In genomic region chr1:152042030-152042429, GRCh38 we compare ENCODE assay signal across 26 cellular contexts. TPM values are rescaled to one million over a fixed set of nuclear protein-coding genes. Genes with fewer than 3 reads are reported as not detected.
DNase-seq lines count a peak whose midpoint lies in the region; ATAC-seq, FAIRE-seq and TF ChIP-seq lines count a peak whose summit lies in the region.
"Had no signal": no experiment of that assay in that cellular context is flagged by ENCODE, and none has a peak within 500 bp of the region (broad histone marks: within the 10 kb centered on the region; RNA-seq: fewer than 3 reads in every experiment).

No MANE protein-coding gene starts in this region.

- FAIRE-seq in H1 (lab: Jason Lieb, UNC) = no peak
- FAIRE-seq: A549, D721Med, GM12878, GM12892, GM18507 had no signal

- no peak overlapping the region for H3K4ac ChIP-seq in H1 (replicated peaks; ENCODE audit: insufficient read length, low read depth, low read length)

- no peak for TF ChIP-seq CTCF in DND-41 (IDR thresholded peaks at IDR 0.05; ENCODE audit: borderline replicate concordance, extremely low read depth, low read length, poor library complexity, severe bottlenecking)
- no peak for TF ChIP-seq CTCF in Loucy (conservative IDR thresholded peaks at IDR 0.05; ENCODE audit: low read length)
- TF ChIP-seq CTCF in H1 (IDR thresholded peaks at IDR 0.05; ENCODE audit: control extremely low read depth in 1 of 3, insufficient read depth in 1 of 3, low read depth in 1 of 3, low read length in 3 of 3) = no peak
- no peak for TF ChIP-seq CTCF in HFFc6 (IDR thresholded peaks at IDR 0.05)

- no peak overlapping the region for H3K4me2 ChIP-seq in DND-41 (ENCODE audit: insufficient read depth, low read length)
- no peak overlapping the region for H3K4me2 ChIP-seq in Loucy (ENCODE audit: low read depth, low read length, poor library complexity, severe bottlenecking)
- no peak overlapping the region for H3K4me2 ChIP-seq in H1 (ENCODE audit: insufficient read depth in 1 of 2, low read depth in 2 of 2, low read length in 2 of 2)
- H3K4me2 ChIP-seq: A549, BLaER1 had no signal

- H3K4me1 ChIP-seq in DND-41 (ENCODE audit: insufficient read depth, low read length) (peaks cover 21% of the 10 kb centered on the region), Loucy (ENCODE audit: insufficient read depth, low read length, poor library complexity, severe bottlenecking) (peaks cover 48% of the 10 kb centered on the region), H1 (replicated peaks in 1 of 4; ENCODE audit: control insufficient read depth in 3 of 4, insufficient read depth in 4 of 4, low read length in 3 of 4) (peaks cover 3 to 12% (median 4%) of the 10 kb centered on the region in 4 experiments; a peak in 6 of 7 replicates)

- peak overlapping the region; percentile 78; the same call in 1 of the 2 replicates for H2BK15ac ChIP-seq in H1 (ENCODE audit: low read length)

- no peak overlapping the region for H2AFZ ChIP-seq in DND-41 (ENCODE audit: low read depth, low read length)
- H2AFZ ChIP-seq in Loucy (ENCODE audit: low read length) = 0 out of 2 replicates have a peak overlapping the region, but pooled peaks have one; percentile 10
- H2AFZ ChIP-seq in H1 (ENCODE audit: low read length) = no peak overlapping the region

- H3K79me1 ChIP-seq in H1 (ENCODE audit: low read depth, low read length) = no peaks in the 10 kb centered on the region

- peak overlapping the region; percentile 92; the same call in 1 of the 2 replicates for H2AK5ac ChIP-seq in H1 (ENCODE audit: low read depth, low read length)

- TF ChIP-seq RAD21 in H1 (IDR thresholded peaks at IDR 0.05 in 1 of 2, conservative IDR thresholded peaks at IDR 0.05 in 1 of 2; ENCODE audit: low read depth in 2 of 2, low read length in 2 of 2) = no peak

- H3K9me3 ChIP-seq in DND-41 (ENCODE audit: insufficient read depth, low read length, severe bottlenecking) (no peaks in the 10 kb centered on the region), Loucy (ENCODE audit: insufficient read depth, low read depth, low read length) (no peaks in the 10 kb centered on the region), H1 (ENCODE audit: insufficient read depth in 2 of 2, low read depth in 1 of 2, low read length in 1 of 2) (no peaks in the 10 kb centered on the region)
- H3K9me3 ChIP-seq: BE2C, BLaER1, Caco-2 had no signal

- no peak overlapping the region for H3K56ac ChIP-seq in H1 (replicated peaks; ENCODE audit: insufficient read length, low read depth, low read length)

- no peak overlapping the region for H3K18ac ChIP-seq in H1 (ENCODE audit: extremely low read depth, low read length)

- WGBS in H1 (ENCODE audit: extremely low coverage in 1 of 2, insufficient coverage in 1 of 2, insufficient read length in 1 of 2, insufficient replicate concordance in 2 of 2, low coverage in 1 of 2, low lambda C conversion rate in 2 of 2, missing lambda C conversion rate in 1 of 2), 2 experiments = 93% methylated on average over 1 of the region's 1 CpG; no CpG with 5 or more reads in 1 of the 2 experiments

- POLR2A ChIA-PET in H1 (lab: Charles Lee; ENCODE audit: partially characterized antibody) = no interaction called here

- H3K23ac ChIP-seq in H1 (ENCODE audit: insufficient read length) = no peak overlapping the region

- no peak overlapping the region; the same call in 1 of the 2 replicates for H2BK5ac ChIP-seq in H1 (ENCODE audit: low read depth, low read length)

- CTCF ChIA-PET in H1 (lab: Charles Lee; ENCODE audit: partially characterized antibody) = interaction anchor here (2.0 to 3.7 kb wide), 3 partner anchors 11 to 41 kb away, joined by 9 to 13 read pairs (median 13); no protein-coding TSS in a partner anchor

- DNase-seq in DND-41 (no peak), H1 (ENCODE audit: low read depth in 1 of 2, low spot score in 2 of 2) (no peak), HFFc6 (no peak), AG08395 (ENCODE audit: low spot score) (no peak), RPMI8226 (no peak)
- DNase-seq: BE2C; C1 segment of cervical spinal cord; Caco-2; Calu3; CD4-positive, alpha-beta memory T cell; CD4-positive, CD25-positive, alpha-beta regulatory T cell; DMS79 treated with DMSO at 0.1 percent for 48 hours; EL; GDM1 had no signal

- no peak overlapping the region for H3K27ac Mint-ChIP-seq in HFFc6
- H3K27ac Mint-ChIP-seq: CD14-positive monocyte; CD4-positive, alpha-beta memory T cell; CD4-positive, CD25-positive, alpha-beta regulatory T cell had no signal

- no peak for TF ChIP-seq POLR2A in H1 (IDR thresholded peaks at IDR 0.05; ENCODE audit: control extremely low read depth in 1 of 2, low read depth in 2 of 2, low read length in 2 of 2)

- H2BK20ac ChIP-seq in H1 (ENCODE audit: low read length) = 0 out of 2 replicates have a peak overlapping the region, but pooled peaks have one; percentile 62

- peaks cover 5% of the 10 kb centered on the region for H3K4me1 Mint-ChIP-seq in HFFc6 (ENCODE audit: low read depth)

- no peak overlapping the region for H3K14ac ChIP-seq in H1 (ENCODE audit: insufficient read length)

- H4K5ac ChIP-seq in H1 (ENCODE audit: insufficient read length, low read depth, low read length) = no peak overlapping the region

- H4K91ac ChIP-seq in H1 (replicated peaks; ENCODE audit: insufficient read length, low read length) = no peak overlapping the region

- H2BK120ac ChIP-seq in H1 (replicated peaks; ENCODE audit: low read depth, low read length) = no peak overlapping the region

- no peak overlapping the region for H3K9ac ChIP-seq in DND-41 (ENCODE audit: low read depth, low read length)
- H3K9ac ChIP-seq in Loucy (ENCODE audit: low read depth, low read length, poor library complexity, severe bottlenecking) = no peak overlapping the region
- H3K9ac ChIP-seq in H1 (replicated peaks in 1 of 4; ENCODE audit: extremely low read depth in 1 of 4, low read depth in 3 of 4, low read length in 3 of 4) = no peak overlapping the region
- H3K9ac ChIP-seq: BLaER1 had no signal

- H3K23me2 ChIP-seq in H1 (ENCODE audit: low read depth, low read length) = no peaks in the 10 kb centered on the region; the same call in 1 of the 2 replicates

- H3K27me3 Mint-ChIP-seq in HFFc6 (ENCODE audit: insufficient read depth) = no peaks in the 10 kb centered on the region; the same call in 1 of the 2 replicates
- H3K27me3 Mint-ChIP-seq: CD4-positive, alpha-beta memory T cell had no signal

- no peak overlapping the region for H3K4me3 Mint-ChIP-seq in HFFc6
- H3K4me3 Mint-ChIP-seq: CD14-positive monocyte; CD4-positive, alpha-beta memory T cell; CD4-positive, CD25-positive, alpha-beta regulatory T cell had no signal

- no peaks in the 10 kb centered on the region for H3K9me3 Mint-ChIP-seq in HFFc6
- H3K9me3 Mint-ChIP-seq: CD4-positive, alpha-beta memory T cell; CD4-positive, CD25-positive, alpha-beta regulatory T cell had no signal

- no peak overlapping the region for H3K4me3 ChIP-seq in DND-41 (ENCODE audit: low read depth in 1 of 2, low read length in 2 of 2)
- no peak overlapping the region for H3K4me3 ChIP-seq in Loucy (ENCODE audit: low read length, poor library complexity, severe bottlenecking)
- H3K4me3 ChIP-seq in H1 (ENCODE audit: extremely low read depth in 1 of 4, insufficient read depth in 2 of 4, low read depth in 3 of 4, low read length in 4 of 4) = no peak overlapping the region
- H3K4me3 ChIP-seq: A549, BLaER1, GM12878 had no signal

- H3F3A ChIP-seq in Loucy (ENCODE audit: low read depth) = 0 out of 2 replicates have a peak, but pooled peaks cover 2% of the 10 kb centered on the region

- no peak overlapping the region for H4K8ac ChIP-seq in H1 (ENCODE audit: extremely low read depth, insufficient read depth, low read length)

- H3K36me3 Mint-ChIP-seq in HFFc6 (ENCODE audit: low read depth) = no peaks in the 10 kb centered on the region
- H3K36me3 Mint-ChIP-seq: CD4-positive, alpha-beta memory T cell; CD4-positive, CD25-positive, alpha-beta regulatory T cell had no signal

- H2BK12ac ChIP-seq in H1 (ENCODE audit: low read depth, low read length) = peak overlapping the region; percentile 91; the same call in 1 of the 2 replicates

- H3K9me2 ChIP-seq in Loucy (replicated peaks; ENCODE audit: low read depth, low read length) = no peaks in the 10 kb centered on the region

- H3K79me2 ChIP-seq in DND-41 (ENCODE audit: insufficient read depth, low read length) (peaks cover 2% of the 10 kb centered on the region; the same call in 1 of the 2 replicates), Loucy (ENCODE audit: insufficient read depth, low read length) (peaks cover 3% of the 10 kb centered on the region; the same call in 1 of the 2 replicates), H1 (ENCODE audit: control insufficient read depth in 1 of 2, insufficient read depth in 2 of 2, low read length in 2 of 2) (no peaks in the 10 kb centered on the region)

- 0 out of 3 replicates have a peak, but pooled peaks have one; percentile 45 for ATAC-seq in DND-41 (ENCODE audit: insufficient read depth, low read depth)
- ATAC-seq: A549, GM12878 had no signal

- H4K20me1 ChIP-seq in DND-41 (ENCODE audit: insufficient read depth, low read length) = no peaks in the 10 kb centered on the region
- no peaks in the 10 kb centered on the region for H4K20me1 ChIP-seq in Loucy (ENCODE audit: insufficient read depth, low read length, poor library complexity, severe bottlenecking)
- H4K20me1 ChIP-seq in H1 (replicated peaks in 1 of 2; ENCODE audit: control insufficient read depth in 1 of 2, insufficient read depth in 2 of 2, low read length in 2 of 2) = no peaks in the 10 kb centered on the region
- H4K20me1 ChIP-seq: BLaER1 had no signal

- no peak for TF ChIP-seq EP300 in H1 (IDR thresholded peaks at IDR 0.05; ENCODE audit: borderline replicate concordance in 1 of 2, low read depth in 2 of 2, low read length in 2 of 2)

- H3K36me3 ChIP-seq in DND-41 (ENCODE audit: insufficient read depth, low read length) (no peaks in the 10 kb centered on the region), Loucy (ENCODE audit: insufficient read depth, low read length) (no peaks in the 10 kb centered on the region), H1 (ENCODE audit: control insufficient read depth in 2 of 4, insufficient read depth in 4 of 4, low read length in 3 of 4) (no peaks in the 10 kb centered on the region)
- H3K36me3 ChIP-seq: BE2C, BLaER1 had no signal

- no peak overlapping the region for H3K27ac ChIP-seq in DND-41 (ENCODE audit: low read length)
- H3K27ac ChIP-seq in H1 (ENCODE audit: low read depth, low read length) = no peak overlapping the region
- H3K27ac ChIP-seq: 22Rv1, BLaER1 had no signal

- H3K27me3 ChIP-seq in DND-41 (ENCODE audit: insufficient read depth, low read length, poor library complexity) = no peaks in the 10 kb centered on the region
- no peaks in the 10 kb centered on the region for H3K27me3 ChIP-seq in Loucy (ENCODE audit: insufficient read depth, low read length, poor library complexity, severe bottlenecking)
- peaks cover 0 to 6% (median 0%) of the 10 kb centered on the region in 4 experiments; a peak in 2 of 7 replicates for H3K27me3 ChIP-seq in H1 (replicated peaks in 1 of 4; ENCODE audit: control insufficient read depth in 3 of 4, extremely low read depth in 1 of 4, insufficient read depth in 3 of 4, low read length in 3 of 4)
- H3K27me3 ChIP-seq: BE2C, BLaER1 had no signal

RNA-seq across cellular contexts. Expression of gene S100A11, which starts 5.2 kb away (rescaled TPM):
- total RNA-seq in H1 (2021; fragmentation: NEBNext Ultra II Directional; extraction: Animal tissue kit (Norgen Biotek cat#: 25700)) = 120 and 124 TPM in 2 replicates
- 249 and 343 TPM in 2 replicates for polyA plus RNA-seq in H1 (2011; rRNA removed)
- 233 TPM for polyA plus RNA-seq in H1 (2011; cell fraction: cytosol; rRNA removed)
- 162 TPM for polyA plus RNA-seq in H1 (2011; cell fraction: nucleus; rRNA removed)
- polyA plus RNA-seq in H1 (2012, experiment 1 of 2) = 367 to 420 TPM (median 401 TPM) in 4 replicates
- 895 TPM for polyA plus RNA-seq in H1 (2012, experiment 2 of 2)
- 470 TPM for polyA plus RNA-seq in H1 (2013, experiment 1 of 2)
- 521 TPM for polyA plus RNA-seq in H1 (2013, experiment 2 of 2)
- polyA minus RNA-seq in H1 (2011; rRNA and poly(A)+ RNA removed) = 138 and 139 TPM in 2 replicates
- polyA minus RNA-seq in H1 (2011; cell fraction: cytosol; rRNA and poly(A)+ RNA removed) = 64.8 TPM
- polyA minus RNA-seq in H1 (2011; cell fraction: nucleus; rRNA and poly(A)+ RNA removed) = 71.5 TPM
- 1,000 to 10,000 TPM; 1,164 to 1,256 (median 1,179) TPM for total RNA-seq in HFFc6 (2021; fragmentation: NEBNext Ultra II Directional; extraction: Animal tissue kit (Norgen Biotek cat#: 25700))
- total RNA-seq: G401 had no signal

RNA-seq across cellular contexts. Expression of gene TCHHL1, which starts 46.8 kb away (rescaled TPM):
- total RNA-seq in H1 (2021; fragmentation: NEBNext Ultra II Directional; extraction: Animal tissue kit (Norgen Biotek cat#: 25700)) = not detected in 2 replicates
- not detected in 2 replicates for polyA plus RNA-seq in H1 (2011; rRNA removed)
- polyA plus RNA-seq in H1 (2011; cell fraction: cytosol; rRNA removed) = not detected
- polyA plus RNA-seq in H1 (2011; cell fraction: nucleus; rRNA removed) = not detected
- polyA plus RNA-seq in H1 (2012, experiment 1 of 2) = not detected in 4 replicates
- not detected for polyA plus RNA-seq in H1 (2012, experiment 2 of 2)
- polyA plus RNA-seq in H1 (2013, experiment 1 of 2) = not detected
- polyA plus RNA-seq in H1 (2013, experiment 2 of 2) = not detected
- polyA minus RNA-seq in H1 (2011; rRNA and poly(A)+ RNA removed) = not detected in 2 replicates
- not detected for polyA minus RNA-seq in H1 (2011; cell fraction: cytosol; rRNA and poly(A)+ RNA removed)
- polyA minus RNA-seq in H1 (2011; cell fraction: nucleus; rRNA and poly(A)+ RNA removed) = not detected
- total RNA-seq in HFFc6 (2021; fragmentation: NEBNext Ultra II Directional; extraction: Animal tissue kit (Norgen Biotek cat#: 25700)) = not detected
- total RNA-seq: A172; Caco-2; Calu3; CD4-positive, alpha-beta memory T cell; CD4-positive, CD25-positive, alpha-beta regulatory T cell; Daoy; G401; GM12878 had no signal
- polyA plus RNA-seq: A549; CD14-positive monocyte; CD4-positive, alpha-beta memory T cell; CD4-positive, CD25-positive, alpha-beta regulatory T cell; GM12878 had no signal

RNA-seq across cellular contexts. Expression of gene S100A10, which starts 48.4 kb away (rescaled TPM):
- 231 and 233 TPM in 2 replicates for total RNA-seq in H1 (2021; fragmentation: NEBNext Ultra II Directional; extraction: Animal tissue kit (Norgen Biotek cat#: 25700))
- polyA plus RNA-seq in H1 (2011; rRNA removed) = 13.7 and 23.9 TPM in 2 replicates
- 21.2 TPM for polyA plus RNA-seq in H1 (2011; cell fraction: cytosol; rRNA removed)
- 9.6 TPM for polyA plus RNA-seq in H1 (2011; cell fraction: nucleus; rRNA removed)
- 142 to 324 TPM (median 157 TPM) in 4 replicates for polyA plus RNA-seq in H1 (2012, experiment 1 of 2)
- polyA plus RNA-seq in H1 (2012, experiment 2 of 2) = 244 TPM
- 363 TPM for polyA plus RNA-seq in H1 (2013, experiment 1 of 2)
- polyA plus RNA-seq in H1 (2013, experiment 2 of 2) = 400 TPM
- 13.7 and 20.1 TPM in 2 replicates for polyA minus RNA-seq in H1 (2011; rRNA and poly(A)+ RNA removed)
- 51.0 TPM for polyA minus RNA-seq in H1 (2011; cell fraction: cytosol; rRNA and poly(A)+ RNA removed)
- polyA minus RNA-seq in H1 (2011; cell fraction: nucleus; rRNA and poly(A)+ RNA removed) = 12.2 TPM
- 100 to 1,000 TPM; 390 to 518 (median 442) TPM for total RNA-seq in HFFc6 (2021; fragmentation: NEBNext Ultra II Directional; extraction: Animal tissue kit (Norgen Biotek cat#: 25700))
- total RNA-seq: G401 had no signal
